1 cellular context compared by ENCODE assay signal in the genomic region with DNA sequence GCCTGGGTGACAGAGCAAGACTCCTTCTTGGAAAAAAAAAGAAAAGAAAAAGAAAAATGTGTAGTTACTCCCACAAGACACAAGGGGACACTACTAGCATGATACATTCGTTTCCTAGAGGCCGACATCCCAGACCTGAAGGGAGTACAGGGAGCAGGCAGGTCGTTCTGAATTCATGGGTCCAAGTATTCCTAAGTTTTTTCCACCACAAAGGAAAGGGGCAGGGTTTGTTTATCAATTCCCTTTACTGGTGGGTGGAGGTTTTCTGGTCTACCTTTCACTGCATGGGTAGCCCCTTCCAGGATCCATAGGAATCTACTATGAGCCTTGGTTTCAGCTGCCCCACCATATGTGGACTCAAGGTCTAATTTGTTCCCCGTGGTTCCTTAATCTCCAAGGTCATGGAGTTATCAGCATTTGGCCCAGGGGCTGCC.
TF ChIP-seq lines count a peak whose summit lies in the region.

No MANE protein-coding gene starts in this region.

TF ChIP-seq in HepG2, 621 proteins besides CTCF, POLR2A, EP300 and RAD21 (continues in another document):
- TF ChIP-seq ZNF615 (CRISPR knock-in tag; IDR thresholded peaks at IDR 0.05; ENCODE audit: borderline replicate concordance) = no peak
- 0 out of 2 replicates have a peak, but pooled peaks have one; percentile 26 for TF ChIP-seq ZFX (CRISPR knock-in tag; IDR thresholded peaks at IDR 0.05; ENCODE audit: low read depth)
- no peak for TF ChIP-seq XRCC5 (optimal IDR thresholded peaks at IDR 0.05; ENCODE audit: low read length)
- peak; percentile 18; the same call in 1 of the 2 replicates for TF ChIP-seq ETV5 (CRISPR knock-in tag; IDR thresholded peaks at IDR 0.05; ENCODE audit: borderline replicate concordance)
- no peak for TF ChIP-seq ZNF703 (CRISPR knock-in tag; IDR thresholded peaks at IDR 0.05; ENCODE audit: borderline replicate concordance)
- TF ChIP-seq AGO1 (IDR thresholded peaks at IDR 0.05; ENCODE audit: low read depth, low read length, poor library complexity, severe bottlenecking) = no peak
- TF ChIP-seq ZNF333 (CRISPR knock-in tag; IDR thresholded peaks at IDR 0.05; ENCODE audit: borderline replicate concordance) = no peak
- TF ChIP-seq SALL1 (CRISPR knock-in tag; IDR thresholded peaks at IDR 0.05) = no peak
- TF ChIP-seq, protein P1, sequence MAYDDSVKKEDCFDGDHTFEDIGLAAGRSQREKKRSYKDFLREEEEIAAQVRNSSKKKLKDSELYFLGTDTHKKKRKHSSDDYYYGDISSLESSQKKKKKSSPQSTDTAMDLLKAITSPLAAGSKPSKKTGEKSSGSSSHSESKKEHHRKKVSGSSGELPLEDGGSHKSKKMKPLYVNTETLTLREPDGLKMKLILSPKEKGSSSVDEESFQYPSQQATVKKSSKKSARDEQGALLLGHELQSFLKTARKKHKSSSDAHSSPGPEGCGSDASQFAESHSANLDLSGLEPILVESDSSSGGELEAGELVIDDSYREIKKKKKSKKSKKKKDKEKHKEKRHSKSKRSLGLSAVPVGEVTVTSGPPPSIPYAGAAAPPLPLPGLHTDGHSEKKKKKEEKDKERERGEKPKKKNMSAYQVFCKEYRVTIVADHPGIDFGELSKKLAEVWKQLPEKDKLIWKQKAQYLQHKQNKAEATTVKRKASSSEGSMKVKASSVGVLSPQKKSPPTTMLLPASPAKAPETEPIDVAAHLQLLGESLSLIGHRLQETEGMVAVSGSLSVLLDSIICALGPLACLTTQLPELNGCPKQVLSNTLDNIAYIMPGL (CRISPR knock-in tag; IDR thresholded peaks at IDR 0.05; ENCODE audit: borderline replicate concordance in 1 of 2, low read depth in 1 of 2) = peak; percentile 59 to 67; a peak in 2 of 4 replicates
- no peak for TF ChIP-seq HIVEP1 (CRISPR knock-in tag; IDR thresholded peaks at IDR 0.05)
- TF ChIP-seq ZNF629 (CRISPR knock-in tag; conservative IDR thresholded peaks at IDR 0.05) = no peak
- TF ChIP-seq HNRNPH1 (optimal IDR thresholded peaks at IDR 0.05; ENCODE audit: low read depth, low read length) = no peak
- no peak for TF ChIP-seq ZNF841 (CRISPR knock-in tag; IDR thresholded peaks at IDR 0.05; ENCODE audit: borderline replicate concordance)
- TF ChIP-seq PHF21A (CRISPR knock-in tag; IDR thresholded peaks at IDR 0.05) = peak; percentile 29; the same call in 1 of the 2 replicates
- no peak for TF ChIP-seq ZKSCAN8 (CRISPR knock-in tag; IDR thresholded peaks at IDR 0.05; ENCODE audit: borderline replicate concordance)
- no peak for TF ChIP-seq ZNF446 (CRISPR knock-in tag; IDR thresholded peaks at IDR 0.05)
- no peak for TF ChIP-seq LCORL (IDR thresholded peaks at IDR 0.05)
- peak; percentile 56 for TF ChIP-seq LCORL (CRISPR knock-in tag; IDR thresholded peaks at IDR 0.05)
- TF ChIP-seq ZNF24 (IDR thresholded peaks at IDR 0.05) = no peak
- TF ChIP-seq NCOA1 (CRISPR knock-in tag; IDR thresholded peaks at IDR 0.05) = 0 out of 2 replicates have a peak, but pooled peaks have one; percentile 39
- no peak for TF ChIP-seq NPAS2 (CRISPR knock-in tag; IDR thresholded peaks at IDR 0.05; ENCODE audit: borderline replicate concordance)
- TF ChIP-seq ZNF124 (CRISPR knock-in tag; IDR thresholded peaks at IDR 0.05) = no peak
- TF ChIP-seq, protein P2, sequence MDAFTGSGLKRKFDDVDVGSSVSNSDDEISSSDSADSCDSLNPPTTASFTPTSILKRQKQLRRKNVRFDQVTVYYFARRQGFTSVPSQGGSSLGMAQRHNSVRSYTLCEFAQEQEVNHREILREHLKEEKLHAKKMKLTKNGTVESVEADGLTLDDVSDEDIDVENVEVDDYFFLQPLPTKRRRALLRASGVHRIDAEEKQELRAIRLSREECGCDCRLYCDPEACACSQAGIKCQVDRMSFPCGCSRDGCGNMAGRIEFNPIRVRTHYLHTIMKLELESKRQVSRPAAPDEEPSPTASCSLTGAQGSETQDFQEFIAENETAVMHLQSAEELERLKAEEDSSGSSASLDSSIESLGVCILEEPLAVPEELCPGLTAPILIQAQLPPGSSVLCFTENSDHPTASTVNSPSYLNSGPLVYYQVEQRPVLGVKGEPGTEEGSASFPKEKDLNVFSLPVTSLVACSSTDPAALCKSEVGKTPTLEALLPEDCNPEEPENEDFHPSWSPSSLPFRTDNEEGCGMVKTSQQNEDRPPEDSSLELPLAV (CRISPR knock-in tag; conservative IDR thresholded peaks at IDR 0.05; ENCODE audit: low read depth) = no peak
- TF ChIP-seq PCBP2 (optimal IDR thresholded peaks at IDR 0.05; ENCODE audit: low read depth, low read length, poor library complexity, severe bottlenecking) = no peak
- TF ChIP-seq, protein P3, sequence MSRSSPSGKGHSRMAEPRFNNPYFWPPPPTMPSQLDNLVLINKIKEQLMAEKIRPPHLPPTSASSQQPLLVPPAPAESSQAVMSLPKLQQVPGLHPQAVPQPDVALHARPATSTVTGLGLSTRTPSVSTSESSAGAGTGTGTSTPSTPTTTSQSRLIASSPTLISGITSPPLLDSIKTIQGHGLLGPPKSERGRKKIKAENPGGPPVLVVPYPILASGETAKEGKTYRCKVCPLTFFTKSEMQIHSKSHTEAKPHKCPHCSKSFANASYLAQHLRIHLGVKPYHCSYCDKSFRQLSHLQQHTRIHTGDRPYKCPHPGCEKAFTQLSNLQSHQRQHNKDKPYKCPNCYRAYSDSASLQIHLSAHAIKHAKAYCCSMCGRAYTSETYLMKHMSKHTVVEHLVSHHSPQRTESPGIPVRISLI (CRISPR knock-in tag; IDR thresholded peaks at IDR 0.05; ENCODE audit: borderline replicate concordance) = peak; percentile 69; the same call in 1 of the 2 replicates
- no peak for TF ChIP-seq PTBP1 (IDR thresholded peaks at IDR 0.05; ENCODE audit: low read depth, low read length, poor library complexity, severe bottlenecking)
- TF ChIP-seq NCOA2 (CRISPR knock-in tag; IDR thresholded peaks at IDR 0.05) = no peak
- TF ChIP-seq SP1 (IDR thresholded peaks at IDR 0.05) = no peak
- no peak for TF ChIP-seq SP1 (CRISPR knock-in tag; IDR thresholded peaks at IDR 0.05)
- TF ChIP-seq RCOR2 (CRISPR knock-in tag; IDR thresholded peaks at IDR 0.05) = no peak
- TF ChIP-seq HDAC6 (IDR thresholded peaks at IDR 0.05; ENCODE audit: low read depth, low read length) = no peak
- TF ChIP-seq FOXA1 (IDR thresholded peaks at IDR 0.05) = no peak
- TF ChIP-seq FOXA1 (CRISPR knock-in tag; IDR thresholded peaks at IDR 0.05) = no peak
- no peak for TF ChIP-seq RELA (CRISPR knock-in tag; IDR thresholded peaks at IDR 0.05)
- no peak for TF ChIP-seq SIX1 (CRISPR knock-in tag; IDR thresholded peaks at IDR 0.05; ENCODE audit: borderline replicate concordance)
- no peak for TF ChIP-seq FOXM1 (CRISPR knock-in tag; IDR thresholded peaks at IDR 0.05)
- TF ChIP-seq, protein P4, sequence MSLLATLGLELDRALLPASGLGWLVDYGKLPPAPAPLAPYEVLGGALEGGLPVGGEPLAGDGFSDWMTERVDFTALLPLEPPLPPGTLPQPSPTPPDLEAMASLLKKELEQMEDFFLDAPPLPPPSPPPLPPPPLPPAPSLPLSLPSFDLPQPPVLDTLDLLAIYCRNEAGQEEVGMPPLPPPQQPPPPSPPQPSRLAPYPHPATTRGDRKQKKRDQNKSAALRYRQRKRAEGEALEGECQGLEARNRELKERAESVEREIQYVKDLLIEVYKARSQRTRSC (CRISPR knock-in tag; IDR thresholded peaks at IDR 0.05; ENCODE audit: low read depth) = no peak
- TF ChIP-seq, protein P5, sequence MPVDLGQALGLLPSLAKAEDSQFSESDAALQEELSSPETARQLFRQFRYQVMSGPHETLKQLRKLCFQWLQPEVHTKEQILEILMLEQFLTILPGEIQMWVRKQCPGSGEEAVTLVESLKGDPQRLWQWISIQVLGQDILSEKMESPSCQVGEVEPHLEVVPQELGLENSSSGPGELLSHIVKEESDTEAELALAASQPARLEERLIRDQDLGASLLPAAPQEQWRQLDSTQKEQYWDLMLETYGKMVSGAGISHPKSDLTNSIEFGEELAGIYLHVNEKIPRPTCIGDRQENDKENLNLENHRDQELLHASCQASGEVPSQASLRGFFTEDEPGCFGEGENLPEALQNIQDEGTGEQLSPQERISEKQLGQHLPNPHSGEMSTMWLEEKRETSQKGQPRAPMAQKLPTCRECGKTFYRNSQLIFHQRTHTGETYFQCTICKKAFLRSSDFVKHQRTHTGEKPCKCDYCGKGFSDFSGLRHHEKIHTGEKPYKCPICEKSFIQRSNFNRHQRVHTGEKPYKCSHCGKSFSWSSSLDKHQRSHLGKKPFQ (CRISPR knock-in tag; IDR thresholded peaks at IDR 0.05; ENCODE audit: insufficient replicate concordance) = no peak
- no peak for TF ChIP-seq ZNF839 (CRISPR knock-in tag; IDR thresholded peaks at IDR 0.05; ENCODE audit: borderline replicate concordance)
- TF ChIP-seq, protein P6, sequence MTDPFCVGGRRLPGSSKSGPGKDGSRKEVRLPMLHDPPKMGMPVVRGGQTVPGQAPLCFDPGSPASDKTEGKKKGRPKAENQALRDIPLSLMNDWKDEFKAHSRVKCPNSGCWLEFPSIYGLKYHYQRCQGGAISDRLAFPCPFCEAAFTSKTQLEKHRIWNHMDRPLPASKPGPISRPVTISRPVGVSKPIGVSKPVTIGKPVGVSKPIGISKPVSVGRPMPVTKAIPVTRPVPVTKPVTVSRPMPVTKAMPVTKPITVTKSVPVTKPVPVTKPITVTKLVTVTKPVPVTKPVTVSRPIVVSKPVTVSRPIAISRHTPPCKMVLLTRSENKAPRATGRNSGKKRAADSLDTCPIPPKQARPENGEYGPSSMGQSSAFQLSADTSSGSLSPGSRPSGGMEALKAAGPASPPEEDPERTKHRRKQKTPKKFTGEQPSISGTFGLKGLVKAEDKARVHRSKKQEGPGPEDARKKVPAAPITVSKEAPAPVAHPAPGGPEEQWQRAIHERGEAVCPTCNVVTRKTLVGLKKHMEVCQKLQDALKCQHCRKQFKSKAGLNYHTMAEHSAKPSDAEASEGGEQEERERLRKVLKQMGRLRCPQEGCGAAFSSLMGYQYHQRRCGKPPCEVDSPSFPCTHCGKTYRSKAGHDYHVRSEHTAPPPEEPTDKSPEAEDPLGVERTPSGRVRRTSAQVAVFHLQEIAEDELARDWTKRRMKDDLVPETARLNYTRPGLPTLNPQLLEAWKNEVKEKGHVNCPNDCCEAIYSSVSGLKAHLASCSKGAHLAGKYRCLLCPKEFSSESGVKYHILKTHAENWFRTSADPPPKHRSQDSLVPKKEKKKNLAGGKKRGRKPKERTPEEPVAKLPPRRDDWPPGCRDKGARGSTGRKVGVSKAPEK (CRISPR knock-in tag; IDR thresholded peaks at IDR 0.05; ENCODE audit: borderline replicate concordance) = no peak
- no peak for TF ChIP-seq POGZ (CRISPR knock-in tag; IDR thresholded peaks at IDR 0.05)
- TF ChIP-seq GLI4 (CRISPR knock-in tag; IDR thresholded peaks at IDR 0.05; ENCODE audit: borderline replicate concordance) = no peak
- no peak for TF ChIP-seq ZBTB8A (CRISPR knock-in tag; IDR thresholded peaks at IDR 0.05; ENCODE audit: borderline replicate concordance, low read depth)
- TF ChIP-seq ARNT2 (CRISPR knock-in tag; IDR thresholded peaks at IDR 0.05; ENCODE audit: low read depth) = no peak
- TF ChIP-seq, protein P7, sequence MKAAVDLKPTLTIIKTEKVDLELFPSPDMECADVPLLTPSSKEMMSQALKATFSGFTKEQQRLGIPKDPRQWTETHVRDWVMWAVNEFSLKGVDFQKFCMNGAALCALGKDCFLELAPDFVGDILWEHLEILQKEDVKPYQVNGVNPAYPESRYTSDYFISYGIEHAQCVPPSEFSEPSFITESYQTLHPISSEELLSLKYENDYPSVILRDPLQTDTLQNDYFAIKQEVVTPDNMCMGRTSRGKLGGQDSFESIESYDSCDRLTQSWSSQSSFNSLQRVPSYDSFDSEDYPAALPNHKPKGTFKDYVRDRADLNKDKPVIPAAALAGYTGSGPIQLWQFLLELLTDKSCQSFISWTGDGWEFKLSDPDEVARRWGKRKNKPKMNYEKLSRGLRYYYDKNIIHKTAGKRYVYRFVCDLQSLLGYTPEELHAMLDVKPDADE (CRISPR knock-in tag; IDR thresholded peaks at IDR 0.05) = no peak
- no peak for TF ChIP-seq TSC22D2 (CRISPR knock-in tag; IDR thresholded peaks at IDR 0.05; ENCODE audit: borderline replicate concordance)
- TF ChIP-seq, protein P8, sequence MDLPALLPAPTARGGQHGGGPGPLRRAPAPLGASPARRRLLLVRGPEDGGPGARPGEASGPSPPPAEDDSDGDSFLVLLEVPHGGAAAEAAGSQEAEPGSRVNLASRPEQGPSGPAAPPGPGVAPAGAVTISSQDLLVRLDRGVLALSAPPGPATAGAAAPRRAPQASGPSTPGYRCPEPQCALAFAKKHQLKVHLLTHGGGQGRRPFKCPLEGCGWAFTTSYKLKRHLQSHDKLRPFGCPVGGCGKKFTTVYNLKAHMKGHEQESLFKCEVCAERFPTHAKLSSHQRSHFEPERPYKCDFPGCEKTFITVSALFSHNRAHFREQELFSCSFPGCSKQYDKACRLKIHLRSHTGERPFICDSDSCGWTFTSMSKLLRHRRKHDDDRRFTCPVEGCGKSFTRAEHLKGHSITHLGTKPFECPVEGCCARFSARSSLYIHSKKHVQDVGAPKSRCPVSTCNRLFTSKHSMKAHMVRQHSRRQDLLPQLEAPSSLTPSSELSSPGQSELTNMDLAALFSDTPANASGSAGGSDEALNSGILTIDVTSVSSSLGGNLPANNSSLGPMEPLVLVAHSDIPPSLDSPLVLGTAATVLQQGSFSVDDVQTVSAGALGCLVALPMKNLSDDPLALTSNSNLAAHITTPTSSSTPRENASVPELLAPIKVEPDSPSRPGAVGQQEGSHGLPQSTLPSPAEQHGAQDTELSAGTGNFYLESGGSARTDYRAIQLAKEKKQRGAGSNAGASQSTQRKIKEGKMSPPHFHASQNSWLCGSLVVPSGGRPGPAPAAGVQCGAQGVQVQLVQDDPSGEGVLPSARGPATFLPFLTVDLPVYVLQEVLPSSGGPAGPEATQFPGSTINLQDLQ (CRISPR knock-in tag; IDR thresholded peaks at IDR 0.05) = no peak
- TF ChIP-seq ZNF451 (CRISPR knock-in tag; IDR thresholded peaks at IDR 0.05) = no peak
- no peak for TF ChIP-seq FOXK2 (IDR thresholded peaks at IDR 0.05)
- no peak for TF ChIP-seq ZNF121 (CRISPR knock-in tag; IDR thresholded peaks at IDR 0.05)
- TF ChIP-seq, protein P9, sequence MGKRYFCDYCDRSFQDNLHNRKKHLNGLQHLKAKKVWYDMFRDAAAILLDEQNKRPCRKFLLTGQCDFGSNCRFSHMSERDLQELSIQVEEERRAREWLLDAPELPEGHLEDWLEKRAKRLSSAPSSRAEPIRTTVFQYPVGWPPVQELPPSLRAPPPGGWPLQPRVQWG (CRISPR knock-in tag; IDR thresholded peaks at IDR 0.05; ENCODE audit: borderline replicate concordance, low read depth) = no peak
- TF ChIP-seq HNF4A (CRISPR knock-in tag; IDR thresholded peaks at IDR 0.05) = 0 out of 2 replicates have a peak, but pooled peaks have one; percentile 7
- peak; percentile 56; the same call in 1 of the 2 replicates for TF ChIP-seq ZNF263 (CRISPR knock-in tag; IDR thresholded peaks at IDR 0.05)
- TF ChIP-seq SNAPC2 (CRISPR knock-in tag; IDR thresholded peaks at IDR 0.05) = no peak
- TF ChIP-seq ZNF12 (CRISPR knock-in tag; IDR thresholded peaks at IDR 0.05) = no peak
